ENCODE assay signal across 13 cellular contexts in the genomic region with DNA sequence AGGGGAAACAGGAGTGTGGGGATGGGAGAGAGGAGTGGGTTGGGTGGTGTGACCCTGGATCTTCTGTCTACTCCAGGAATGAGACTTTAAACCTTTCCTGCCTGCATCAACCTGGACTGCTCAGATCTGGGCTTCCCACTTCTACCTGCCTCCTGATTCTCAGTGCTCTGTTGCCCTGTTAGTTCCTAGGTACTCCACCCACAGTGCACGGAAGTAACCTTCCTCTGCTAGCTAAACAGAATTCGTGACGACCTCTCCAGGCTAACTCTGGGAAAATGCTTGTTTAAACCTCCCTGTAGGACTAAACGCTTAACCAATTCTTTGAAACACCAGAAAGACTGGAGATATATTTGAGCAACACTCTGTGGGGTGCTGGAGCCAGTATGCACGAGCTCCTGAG.
DNase-seq lines count a peak whose midpoint lies in the region; ATAC-seq and TF ChIP-seq lines count a peak whose summit lies in the region.
"Had no signal": no experiment of that assay in that cellular context is flagged by ENCODE, and none has a peak within 500 bp of the region (broad histone marks: within the 10 kb centered on the region; RNA-seq: fewer than 3 reads in every experiment).

No MANE protein-coding gene starts in this region.

- in situ Hi-C loops in IMR-90 (cut with MboI; ENCODE audit: low sequenced_read_pairs): no loop called here

- H2BK120ac ChIP-seq in IMR-90 (ENCODE audit: low read depth, low read length): no peak overlapping the region

- H3K79me1 ChIP-seq in IMR-90 (ENCODE audit: low read depth in 1 of 2, low read length in 2 of 2): no peaks in the 10 kb centered on the region

- no peak for TF ChIP-seq RAD21 in IMR-90 (IDR thresholded peaks at IDR 0.05; ENCODE audit: low read length)

- CTCF ChIA-PET in A673 (lab: Charles Lee) (interaction anchor here (0.6 kb wide), 1 partner anchor 60 kb away, joined by 5 read pairs; no protein-coding TSS in a partner anchor), IMR-90 (lab: Yijun Ruan, JAX) (no interaction called here)

- H3K4me1 ChIP-seq in A673 (ENCODE audit: insufficient read depth, low read length, poor library complexity, severe bottlenecking): no peaks in the 10 kb centered on the region
- no peaks in the 10 kb centered on the region for H3K4me1 ChIP-seq in IMR-90 (ENCODE audit: control insufficient read depth, insufficient read depth, low read length)
- H3K4me1 ChIP-seq in thyroid gland: peaks cover 31 to 33% of the 10 kb centered on the region in 2 donors
- H3K4me1 ChIP-seq in smooth muscle cell (ENCODE audit: low read depth): no peaks in the 10 kb centered on the region
- no peaks in the 10 kb centered on the region for H3K4me1 ChIP-seq in sigmoid colon

- ATAC-seq in IMR-90 (ENCODE audit: low read depth): no peak
- ATAC-seq: HCT116, HepG2 had no signal

- BruUV-seq in A673 (replicated peaks; lab: Mats Ljungman, UMichigan) (no TSS peak), IMR-90 (replicated peaks; lab: Mats Ljungman, UMichigan) (no TSS peak)

- no peak overlapping the region; the same call in 1 of the 2 replicates for H4K91ac ChIP-seq in IMR-90 (ENCODE audit: insufficient read depth, low read depth, low read length)

- POLR2A ChIA-PET in A673 (lab: Charles Lee; ENCODE audit: low non-redundant PET) (interaction anchor here (0.5 to 0.6 kb wide), 2 partner anchors 13 to 15 kb away, joined by 8 to 11 read pairs; no protein-coding TSS in a partner anchor), IMR-90 (lab: Charles Lee; ENCODE audit: unreplicated experiment) (no interaction called here)

- no peak overlapping the region for H3K4me3 ChIP-seq in A673 (ENCODE audit: low read depth, low read length, poor library complexity, severe bottlenecking)
- H3K4me3 ChIP-seq in IMR-90 (ENCODE audit: insufficient read depth, low read depth, low read length): no peak overlapping the region
- no peak overlapping the region for H3K4me3 ChIP-seq in choroid plexus epithelial cell (ENCODE audit: low read depth, low read length)
- H3K4me3 ChIP-seq in thyroid gland (replicated peaks in 1 of 3): no peak overlapping the region
- no peak overlapping the region for H3K4me3 ChIP-seq in smooth muscle cell
- H3K4me3 ChIP-seq in sigmoid colon: no peak overlapping the region

- H2AK9ac ChIP-seq in IMR-90 (replicated peaks; ENCODE audit: low read depth, low read length, poor library complexity): peak overlapping the region; percentile 68

- H3K4ac ChIP-seq in IMR-90 (ENCODE audit: low read depth, low read length): peak overlapping the region; percentile 62

- H3K27ac ChIP-seq in A673 (ENCODE audit: low read depth, low read length, poor library complexity, severe bottlenecking): no peak overlapping the region
- no peak overlapping the region for H3K27ac ChIP-seq in IMR-90 (ENCODE audit: insufficient read depth, low read length)
- H3K27ac ChIP-seq in thyroid gland: peak overlapping the region; percentile 78 to 99 (median 93)
- no peak overlapping the region for H3K27ac ChIP-seq in smooth muscle cell (ENCODE audit: low read depth)
- no peak overlapping the region for H3K27ac ChIP-seq in sigmoid colon

- H3K23ac ChIP-seq in IMR-90 (ENCODE audit: low read depth, low read length): no peak overlapping the region

- no peaks in the 10 kb centered on the region for H3K27me3 ChIP-seq in A673 (replicated peaks; ENCODE audit: insufficient read depth, low read depth, low read length, poor library complexity)
- H3K27me3 ChIP-seq in IMR-90 (ENCODE audit: control insufficient read depth, insufficient read depth, low read length): no peaks in the 10 kb centered on the region
- no peaks in the 10 kb centered on the region for H3K27me3 ChIP-seq in thyroid gland
- no peaks in the 10 kb centered on the region for H3K27me3 ChIP-seq in smooth muscle cell (ENCODE audit: low read depth)
- no peaks in the 10 kb centered on the region for H3K27me3 ChIP-seq in sigmoid colon

- H4K5ac ChIP-seq in IMR-90 (ENCODE audit: low read depth, low read length): no peak overlapping the region

- no peak overlapping the region for H4K8ac ChIP-seq in IMR-90 (ENCODE audit: low read depth in 2 of 2, low read length in 2 of 2)

- no CpG with 5 or more reads among the region's 5 CpGs for WGBS in IMR-90 (ENCODE audit: extremely low coverage in 2 of 2, insufficient read length in 1 of 2), 2 experiments
- 17 to 34% methylated on average over 5 of the region's 5 CpGs for WGBS in thyroid gland, 2 donors
- WGBS in smooth muscle cell (ENCODE audit: low lambda C conversion rate): 91% methylated on average over 5 of the region's 5 CpGs
- WGBS in sigmoid colon, 2 donors: 35 to 67% methylated on average over 5 of the region's 5 CpGs

- no peak overlapping the region for H2BK5ac ChIP-seq in IMR-90 (ENCODE audit: low read depth, low read length, poor library complexity, severe bottlenecking)

- TF ChIP-seq CTCF in A673 (conservative IDR thresholded peaks at IDR 0.05; ENCODE audit: low read depth, low read length) (no peak), IMR-90 (conservative IDR thresholded peaks at IDR 0.05; ENCODE audit: low read depth, low read length) (no peak), choroid plexus epithelial cell (conservative IDR thresholded peaks at IDR 0.05; ENCODE audit: low read depth, low read length) (no peak), thyroid gland (IDR thresholded peaks at IDR 0.05) (peak in 2 of 6 experiments; percentile 11 to 13), smooth muscle cell (IDR thresholded peaks at IDR 0.05; ENCODE audit: borderline replicate concordance, insufficient read depth, poor library complexity, severe bottlenecking) (no peak), sigmoid colon (IDR thresholded peaks at IDR 0.05) (no peak)

- H2AK5ac ChIP-seq in IMR-90 (ENCODE audit: low read depth, low read length): peak overlapping the region; percentile 21; the same call in 1 of the 2 replicates

- H3K9me1 ChIP-seq in IMR-90 (ENCODE audit: insufficient read depth, low read length): peaks cover 3% of the 10 kb centered on the region; the same call in 1 of the 2 replicates

- H3K36me3 ChIP-seq in A673 (ENCODE audit: insufficient read depth, low read length, poor library complexity, severe bottlenecking): no peaks in the 10 kb centered on the region
- H3K36me3 ChIP-seq in IMR-90 (ENCODE audit: control insufficient read depth, insufficient read depth, low read length): no peaks in the 10 kb centered on the region
- no peaks in the 10 kb centered on the region for H3K36me3 ChIP-seq in thyroid gland
- no peaks in the 10 kb centered on the region for H3K36me3 ChIP-seq in smooth muscle cell (ENCODE audit: low read depth)
- H3K36me3 ChIP-seq in sigmoid colon: no peaks in the 10 kb centered on the region

- no peak overlapping the region for H2AFZ ChIP-seq in IMR-90 (replicated peaks; ENCODE audit: low read length, poor library complexity)
- no peak overlapping the region for H2AFZ ChIP-seq in smooth muscle cell (ENCODE audit: low read depth)

- TF ChIP-seq EP300 in sigmoid colon (IDR thresholded peaks at IDR 0.05): no peak

- DNase-seq in A673 (ENCODE audit: low spot score): peak; percentile 11
- DNase-seq in IMR-90: no peak
- DNase-seq in choroid plexus epithelial cell (ENCODE audit: low read depth): peak; percentile 6
- peak; percentile 50 to 64 for DNase-seq in thyroid gland
- no peak for DNase-seq in NCI-H2171 (lab: John Stamatoyannopoulos, UW)
- no peak for DNase-seq in smooth muscle cell (lab: John Stamatoyannopoulos, UW; ENCODE audit: unreplicated experiment)
- no peak for DNase-seq in sigmoid colon
- DNase-seq: C1 segment of cervical spinal cord; Calu3; CD4-positive, alpha-beta T cell; DMS 273 treated with DMSO at 0.1 percent for 48 hours had no signal

- H4K20me1 ChIP-seq in IMR-90 (ENCODE audit: insufficient read depth, low read length) (no peaks in the 10 kb centered on the region), smooth muscle cell (ENCODE audit: low read depth) (no peaks in the 10 kb centered on the region)

- H3K18ac ChIP-seq in IMR-90 (ENCODE audit: low read depth, low read length): no peak overlapping the region

- dilution Hi-C loops in IMR-90 (cut with HindIII; ENCODE audit: low sequenced_read_pairs, unreplicated experiment): no loop called here

- H3K9ac ChIP-seq in IMR-90 (ENCODE audit: low read depth, low read length): no peak overlapping the region
- no peak overlapping the region for H3K9ac ChIP-seq in smooth muscle cell (ENCODE audit: low read depth)

- H3K9me3 ChIP-seq in A673 (ENCODE audit: low read depth, low read length, poor library complexity, severe bottlenecking) (no peaks in the 10 kb centered on the region), IMR-90 (ENCODE audit: control insufficient read depth, insufficient read depth, low read length) (no peaks in the 10 kb centered on the region), thyroid gland (no peaks in the 10 kb centered on the region), smooth muscle cell (replicated peaks; ENCODE audit: low read depth) (no peaks in the 10 kb centered on the region), sigmoid colon (no peaks in the 10 kb centered on the region)

- TF ChIP-seq POLR2A in IMR-90 (IDR thresholded peaks at IDR 0.05; ENCODE audit: low read depth, low read length): no peak
- TF ChIP-seq POLR2A in thyroid gland (IDR thresholded peaks at IDR 0.05): peak in 1 of 2 donors; percentile 63
- no peak for TF ChIP-seq POLR2A in sigmoid colon (IDR thresholded peaks at IDR 0.05)

- intact Hi-C loops in A673 (cut with micrococcal nuclease; ENCODE audit: unreplicated experiment) (no loop called here), IMR-90 (cut with micrococcal nuclease) (no loop called here), thyroid gland (cut with DNase I) (no loop called here), sigmoid colon (cut with DNase I) (no loop called here)

- 0 out of 2 replicates have a peak overlapping the region, but pooled peaks have one; percentile 26 for H3K14ac ChIP-seq in IMR-90 (replicated peaks; ENCODE audit: low read depth, low read length)

- H3K56ac ChIP-seq in IMR-90 (ENCODE audit: extremely low read depth, insufficient read depth, low read length): no peak overlapping the region

- H3K4me2 ChIP-seq in IMR-90 (ENCODE audit: low read depth, low read length): no peak overlapping the region
- no peak overlapping the region for H3K4me2 ChIP-seq in smooth muscle cell

- H2BK15ac ChIP-seq in IMR-90 (ENCODE audit: low read depth, low read length): no peak overlapping the region

- H3K79me2 ChIP-seq in smooth muscle cell (ENCODE audit: low read depth): no peaks in the 10 kb centered on the region

- H3F3A ChIP-seq in smooth muscle cell (ENCODE audit: low read depth): peaks cover 7% of the 10 kb centered on the region

- H2BK20ac ChIP-seq in IMR-90 (ENCODE audit: low read depth, low read length): peak overlapping the region; percentile 29; the same call in 1 of the 2 replicates

TF ChIP-seq in IMR-90, 13 proteins besides CTCF, POLR2A, EP300 and RAD21 (continues in another document):
- no peak for TF ChIP-seq MAZ (IDR thresholded peaks at IDR 0.05; ENCODE audit: borderline replicate concordance, low read depth, low read length)

Comparison
In these comparisons a context has a peak if more than half of its experiments do, and no peak if none do; other contexts are left out.
1. DNase-seq: peak in A673 (single experiment), choroid plexus epithelial cell (single experiment) and thyroid gland (2 of 2); none in IMR-90 (single experiment), NCI-H2171 (single experiment), smooth muscle cell (single experiment) and sigmoid colon (single experiment).
2. H3K27ac ChIP-seq: peak in thyroid gland (3 of 3); none in A673 (single experiment), IMR-90 (single experiment), smooth muscle cell (single experiment) and sigmoid colon (0 of 4).